In genomic region chr3:53890726-53891499, GRCh38 we compare ENCODE assay signal across 8 cellular contexts. TPM values are rescaled to one million over a fixed set of nuclear protein-coding genes. Genes with fewer than 3 reads are reported as not detected.
DNase-seq lines count a peak whose midpoint lies in the region; ATAC-seq, FAIRE-seq and TF ChIP-seq lines count a peak whose summit lies in the region.

No MANE protein-coding gene starts in this region.

- H3K27ac ChIP-seq in ACC112 (ENCODE audit: low read depth, low read length) (peak overlapping the region; percentile 87), astrocyte (ENCODE audit: low read depth, low read length) (peak overlapping the region; percentile 95)

- peaks cover 13% of the 10 kb centered on the region for H3K4me1 Mint-ChIP-seq in astrocyte (ENCODE audit: low read depth, unreplicated experiment)

- no peaks in the 10 kb centered on the region for H3K36me3 Mint-ChIP-seq in astrocyte (ENCODE audit: low read depth, unreplicated experiment)

- H3K79me2 ChIP-seq in ACC112 (ENCODE audit: control insufficient read depth, insufficient read depth, low read length, unreplicated experiment) (peaks cover 34% of the 10 kb centered on the region), astrocyte (ENCODE audit: insufficient read depth, low read length) (peaks cover 47% of the 10 kb centered on the region)

- H3K4me3 ChIP-seq in ACC112 (ENCODE audit: low read depth, low read length) (peak overlapping the region; percentile 97), astrocyte (ENCODE audit: insufficient read depth, low read depth, low read length) (peak overlapping the region; percentile 92)

- H3K9ac ChIP-seq in astrocyte (ENCODE audit: low read length), result peak overlapping the region; percentile 95

- DNase-seq in SK-MEL-5 (ENCODE audit: low read depth, low spot score) (peak; percentile 22), astrocyte (ENCODE audit: low read depth) (peak; percentile 60), iPS-NIHi7 (ENCODE audit: extremely low spot score) (peak; percentile 16), SKM-1 (lab: John Stamatoyannopoulos, UW; ENCODE audit: unreplicated experiment) (no peak), HPDE6-E6E7 (ENCODE audit: extremely low spot score) (no peak)
- peak; percentile 27 for DNase-seq in stimulated activated CD4-positive, alpha-beta T cell treated with anti-CD3 and anti-CD28 coated beads, Interleukin-12 subunit alpha, Interleukin-12 subunit beta, amount 100 ng/mL, for 4 hours

- H3K4me3 Mint-ChIP-seq in astrocyte (ENCODE audit: unreplicated experiment), result peak overlapping the region; percentile 94

- H4K20me1 ChIP-seq in astrocyte (ENCODE audit: insufficient read depth, low read length), result peaks cover 30% of the 10 kb centered on the region

- no peak for TF ChIP-seq CTCF in astrocyte (IDR thresholded peaks at IDR 0.05; ENCODE audit: insufficient read depth, low read depth, low read length)

- H2AFZ ChIP-seq in ACC112 (ENCODE audit: low read length, unreplicated experiment), result peak overlapping the region; percentile 86
- H2AFZ ChIP-seq in astrocyte (ENCODE audit: low read depth, low read length), result peak overlapping the region; percentile 76

- peaks cover 10% of the 10 kb centered on the region; the same call in 1 of the 2 replicates for H3K27me3 ChIP-seq in ACC112 (ENCODE audit: insufficient read depth, low read length)
- peaks cover 12% of the 10 kb centered on the region for H3K27me3 ChIP-seq in astrocyte (ENCODE audit: insufficient read depth, low read length)

- peaks cover 12% of the 10 kb centered on the region for H3K4me1 ChIP-seq in ACC112 (ENCODE audit: control insufficient read depth, insufficient read depth, low read length, unreplicated experiment)
- peaks cover 14% of the 10 kb centered on the region for H3K4me1 ChIP-seq in astrocyte (ENCODE audit: insufficient read depth, low read length)

- no peaks in the 10 kb centered on the region for H3K27me3 Mint-ChIP-seq in astrocyte (ENCODE audit: low read depth, unreplicated experiment)

- 0 out of 2 replicates have a peak, but pooled peaks cover 10% of the 10 kb centered on the region for H3K36me3 ChIP-seq in ACC112 (ENCODE audit: insufficient read depth, low read length)
- peaks cover 5% of the 10 kb centered on the region for H3K36me3 ChIP-seq in astrocyte (ENCODE audit: insufficient read depth, low read length)

- H3K4me2 ChIP-seq in astrocyte (ENCODE audit: low read length), result peak overlapping the region; percentile 86

- FAIRE-seq in astrocyte (lab: Jason Lieb, UNC), result no peak

- H3K27ac Mint-ChIP-seq in astrocyte (ENCODE audit: unreplicated experiment), result peak overlapping the region; percentile 99

- in situ Hi-C loops in SK-MEL-5 (cut with HindIII; ENCODE audit: low pct_unique_long_range_greater_than_20kb, low sequenced_read_pairs), result no loop called here

- no peaks in the 10 kb centered on the region for H3K9me3 ChIP-seq in astrocyte (ENCODE audit: insufficient read depth, low read depth, low read length)

- H3K9me3 Mint-ChIP-seq in astrocyte (ENCODE audit: unreplicated experiment), result no peaks in the 10 kb centered on the region

- peak; percentile 22 for ATAC-seq in GM21526 (IDR thresholded peaks at IDR 0.05; ENCODE audit: low FRiP score, unreplicated experiment)

RNA-seq across cellular contexts. Expression of gene SELENOK, which starts 0.7 kb away (rescaled TPM):
- 39.7 and 48.8 TPM in 2 replicates for total RNA-seq in SK-MEL-5 (2014; rRNA removed; shearing (Covaris generic))
- polyA plus RNA-seq in SK-MEL-5 (2015; cell fraction: cytosol; rRNA removed), result 28.3 and 31.8 TPM in 2 replicates
- polyA plus RNA-seq in SK-MEL-5 (2015; cell fraction: nucleus; rRNA removed), result 3.6 and 7.1 TPM in 2 replicates
- total RNA-seq in astrocyte, result 40.3 and 43.7 TPM in 2 replicates

RNA-seq across cellular contexts. Expression of gene ACTR8, which starts 9.0 kb away (rescaled TPM):
- 36.3 and 37.5 TPM in 2 replicates for total RNA-seq in SK-MEL-5 (2014; rRNA removed; shearing (Covaris generic))
- polyA plus RNA-seq in SK-MEL-5 (2015; cell fraction: cytosol; rRNA removed), result 13.2 and 18.6 TPM in 2 replicates
- 28.2 and 32.3 TPM in 2 replicates for polyA plus RNA-seq in SK-MEL-5 (2015; cell fraction: nucleus; rRNA removed)
- total RNA-seq in astrocyte, result 43.6 and 52.1 TPM in 2 replicates

RNA-seq across cellular contexts. Expression of gene IL17RB, which starts 44.5 kb away (rescaled TPM):
- not detected in 2 replicates for total RNA-seq in SK-MEL-5 (2014; rRNA removed; shearing (Covaris generic))
- polyA plus RNA-seq in SK-MEL-5 (2015; cell fraction: cytosol; rRNA removed), result not detected in 2 replicates
- 0.34 TPM in 1 of 2 replicates, not detected in the other for polyA plus RNA-seq in SK-MEL-5 (2015; cell fraction: nucleus; rRNA removed)
- total RNA-seq in astrocyte, result 0.16 TPM in 1 of 2 replicates, not detected in the other

RNA-seq across cellular contexts. Expression of gene CHDH, which starts 44.7 kb away (rescaled TPM):
- total RNA-seq in SK-MEL-5 (2014; rRNA removed; shearing (Covaris generic)), result 0.03 TPM in 1 of 2 replicates, not detected in the other
- polyA plus RNA-seq in SK-MEL-5 (2015; cell fraction: cytosol; rRNA removed), result not detected in 2 replicates
- polyA plus RNA-seq in SK-MEL-5 (2015; cell fraction: nucleus; rRNA removed), result not detected in 2 replicates
- 0.22 and 0.48 TPM in 2 replicates for total RNA-seq in astrocyte

Comparison
In these comparisons a context has a peak if more than half of its experiments do, and no peak if none do; other contexts are left out.
1. DNase-seq: peak in SK-MEL-5 (single experiment), astrocyte (single experiment), iPS-NIHi7 (single experiment) and stimulated activated CD4-positive, alpha-beta T cell treated with anti-CD3 and anti-CD28 coated beads, Interleukin-12 subunit alpha, Interleukin-12 subunit beta, amount 100 ng/mL, for 4 hours (single experiment); none in SKM-1 (single experiment) and HPDE6-E6E7 (single experiment).